ENCODE assay signal across 10 cellular contexts in genomic region chrX:97494756-97495372, GRCh38.
DNase-seq lines count a peak whose midpoint lies in the region; ATAC-seq and TF ChIP-seq lines count a peak whose summit lies in the region.
"Had no signal": no experiment of that assay in that cellular context is flagged by ENCODE, and none has a peak within 500 bp of the region (broad histone marks: within the 10 kb centered on the region; RNA-seq: fewer than 3 reads in every experiment).

No MANE protein-coding gene starts in this region.

- 0 out of 2 replicates have a peak overlapping the region, but pooled peaks have one; percentile 77 for H3K27ac Mint-ChIP-seq in WTC11
- no peak overlapping the region for H3K27ac Mint-ChIP-seq in chondrocyte (ENCODE audit: unreplicated experiment)
- H3K27ac Mint-ChIP-seq in stimulated activated memory B cell treated with anti-CD40 and anti-IgM and Interleukin-4, amounts not matched to agents 10 μg/mL and 1 μg/mL and 100 μg/mL, for 72 hours = no peak overlapping the region
- H3K27ac Mint-ChIP-seq: brain, T-cell had no signal

- ATAC-seq in GM18520 (IDR thresholded peaks at IDR 0.05; ENCODE audit: unreplicated experiment) (peak; percentile 93), GM21360 (IDR thresholded peaks at IDR 0.05; ENCODE audit: unreplicated experiment) (peak; percentile 96), HG02973 (IDR thresholded peaks at IDR 0.05; ENCODE audit: unreplicated experiment) (peak; percentile 98), WTC11 (no peak)
- ATAC-seq in stimulated activated memory B cell treated with anti-CD40 and anti-IgM and Interleukin-4, amounts not matched to agents 10 μg/mL and 1 μg/mL and 100 μg/mL, for 72 hours = no peak
- ATAC-seq: T-cell had no signal

- H3K4me3 Mint-ChIP-seq in WTC11 (no peak overlapping the region), chondrocyte (ENCODE audit: unreplicated experiment) (no peak overlapping the region)
- H3K4me3 Mint-ChIP-seq in stimulated activated memory B cell treated with anti-CD40 and anti-IgM and Interleukin-4, amounts not matched to agents 10 μg/mL and 1 μg/mL and 100 μg/mL, for 72 hours = no peak overlapping the region
- H3K4me3 Mint-ChIP-seq: brain, T-cell had no signal

- H3K36me3 Mint-ChIP-seq in WTC11 (0 out of 2 replicates have a peak, but pooled peaks cover 9% of the 10 kb centered on the region), chondrocyte (ENCODE audit: low read depth) (peaks cover 1% of the 10 kb centered on the region)
- H3K36me3 Mint-ChIP-seq in stimulated activated memory B cell treated with anti-CD40 and anti-IgM and Interleukin-4, amounts not matched to agents 10 μg/mL and 1 μg/mL and 100 μg/mL, for 72 hours = peaks cover 12% of the 10 kb centered on the region

- POLR2A ChIA-PET in WTC11 (lab: Charles Lee) = no interaction called here

- TF ChIP-seq CTCF in WTC11 (IDR thresholded peaks at IDR 0.05) = no peak
- no peak for TF ChIP-seq CTCF in chondrocyte (IDR thresholded peaks at IDR 0.05)

- H3K27me3 Mint-ChIP-seq in WTC11 (ENCODE audit: low read depth) (no peaks in the 10 kb centered on the region), chondrocyte (ENCODE audit: low read depth) (no peaks in the 10 kb centered on the region)
- H3K27me3 Mint-ChIP-seq in stimulated activated memory B cell treated with anti-CD40 and anti-IgM and Interleukin-4, amounts not matched to agents 10 μg/mL and 1 μg/mL and 100 μg/mL, for 72 hours = no peaks in the 10 kb centered on the region
- H3K27me3 Mint-ChIP-seq: brain had no signal

- DNase-seq in WTC11 (ENCODE audit: low spot score) (no peak), chondrocyte (ENCODE audit: low spot score) (no peak), globus pallidus (ENCODE audit: low spot score) (no peak), NCI-H2081 treated with DMSO at 0.1 percent for 48 hours (lab: John Stamatoyannopoulos, UW) (no peak)
- DNase-seq: T-cell had no signal

- CTCF ChIA-PET in WTC11 (lab: Charles Lee) = no interaction called here

- H3K9me3 Mint-ChIP-seq in WTC11 (peaks cover 10% of the 10 kb centered on the region), chondrocyte (ENCODE audit: low read depth) (peaks cover 9% of the 10 kb centered on the region)
- peaks cover 7% of the 10 kb centered on the region for H3K9me3 Mint-ChIP-seq in stimulated activated memory B cell treated with anti-CD40 and anti-IgM and Interleukin-4, amounts not matched to agents 10 μg/mL and 1 μg/mL and 100 μg/mL, for 72 hours

- H3K4me1 Mint-ChIP-seq in WTC11 = peaks cover 8% of the 10 kb centered on the region
- no peaks in the 10 kb centered on the region for H3K4me1 Mint-ChIP-seq in chondrocyte (ENCODE audit: low read depth)
- H3K4me1 Mint-ChIP-seq in stimulated activated memory B cell treated with anti-CD40 and anti-IgM and Interleukin-4, amounts not matched to agents 10 μg/mL and 1 μg/mL and 100 μg/mL, for 72 hours = peaks cover 6% of the 10 kb centered on the region
- H3K4me1 Mint-ChIP-seq: brain, T-cell had no signal

TF ChIP-seq in WTC11, 78 proteins besides CTCF, POLR2A, EP300 and RAD21:
- no peak for TF ChIP-seq FOXP4 (CRISPR knock-in tag; IDR thresholded peaks at IDR 0.05)
- no peak for TF ChIP-seq STAT6 (CRISPR knock-in tag; conservative IDR thresholded peaks at IDR 0.05; ENCODE audit: low read depth)
- no peak for TF ChIP-seq USF1 (CRISPR knock-in tag; IDR thresholded peaks at IDR 0.05)
- no peak for TF ChIP-seq PRRX2 (CRISPR knock-in tag; IDR thresholded peaks at IDR 0.05)
- no peak for TF ChIP-seq ATF1 (CRISPR knock-in tag; IDR thresholded peaks at IDR 0.05)
- TF ChIP-seq IRF2 (CRISPR knock-in tag; IDR thresholded peaks at IDR 0.05; ENCODE audit: borderline replicate concordance, low read depth) = no peak
- no peak for TF ChIP-seq NFYB (CRISPR knock-in tag; conservative IDR thresholded peaks at IDR 0.05; ENCODE audit: low read depth)
- TF ChIP-seq GRHL2 (CRISPR knock-in tag; IDR thresholded peaks at IDR 0.05; ENCODE audit: insufficient replicate concordance, severe bottlenecking) = no peak
- TF ChIP-seq HMGA2 (CRISPR knock-in tag; IDR thresholded peaks at IDR 0.05) = no peak
- no peak for TF ChIP-seq ERG (CRISPR knock-in tag; IDR thresholded peaks at IDR 0.05)

Comparison
In these comparisons a context has a peak if more than half of its experiments do, and no peak if none do; other contexts are left out.
1. ATAC-seq: peak in GM18520 (single experiment), GM21360 (single experiment) and HG02973 (single experiment); none in WTC11 (single experiment) and stimulated activated memory B cell treated with anti-CD40 and anti-IgM and Interleukin-4, amounts not matched to agents 10 μg/mL and 1 μg/mL and 100 μg/mL, for 72 hours (single experiment).